Comparison of ENCODE assay signal across 1 cellular context in genomic region chr6:106141441-106142237, GRCh38.
TF ChIP-seq lines count a peak whose summit lies in the region.

No MANE protein-coding gene starts in this region.

TF ChIP-seq in GM12878, 131 proteins besides CTCF, POLR2A, EP300 and RAD21 (continued from another document and continues in another):
- TF ChIP-seq ZBTB11 (CRISPR knock-in tag; IDR thresholded peaks at IDR 0.05) (no peak), HSF1 (IDR thresholded peaks at IDR 0.05; ENCODE audit: low read depth, low read length) (no peak), TARDBP (IDR thresholded peaks at IDR 0.05; ENCODE audit: borderline replicate concordance) (no peak), POLR2AphosphoS5 (IDR thresholded peaks at IDR 0.05; ENCODE audit: low read length) (0 out of 2 replicates have a peak, but pooled peaks have one; percentile 25), ZNF207 (IDR thresholded peaks at IDR 0.05; ENCODE audit: borderline replicate concordance) (no peak), MEF2B (IDR thresholded peaks at IDR 0.05; ENCODE audit: partially characterized antibody, poor library complexity, severe bottlenecking) (peak; percentile 73), IKZF2 (IDR thresholded peaks at IDR 0.05) (peak; percentile 67 to 68; a peak in 3 of 4 replicates), NBN (IDR thresholded peaks at IDR 0.05) (peak; percentile 51; the same call in 1 of the 2 replicates), MYC (IDR thresholded peaks at IDR 0.05; ENCODE audit: insufficient read depth, insufficient read length, insufficient replicate concordance, low read length, severe bottlenecking) (no peak), RELA (IDR thresholded peaks at IDR 0.05; ENCODE audit: borderline replicate concordance, partially characterized antibody) (no peak), NFYA (IDR thresholded peaks at IDR 0.05; ENCODE audit: borderline replicate concordance, low read depth, low read length) (no peak), SPI1 (IDR thresholded peaks at IDR 0.05; ENCODE audit: borderline replicate concordance, insufficient read depth, low read depth, low read length) (peak; percentile 25; the same call in 1 of the 2 replicates), RB1 (IDR thresholded peaks at IDR 0.05; ENCODE audit: borderline replicate concordance) (no peak), BCL11A (IDR thresholded peaks at IDR 0.05; ENCODE audit: low read depth, low read length) (peak; percentile 55), SMARCA5 (IDR thresholded peaks at IDR 0.05) (0 out of 2 replicates have a peak, but pooled peaks have one; percentile 18), ZNF384 (IDR thresholded peaks at IDR 0.05; ENCODE audit: borderline replicate concordance, low read depth, low read length) (no peak), CEBPZ (IDR thresholded peaks at IDR 0.05; ENCODE audit: low read depth, low read length) (no peak), CHD1 (IDR thresholded peaks at IDR 0.05; ENCODE audit: low read depth, low read length) (no peak), RELB (IDR thresholded peaks at IDR 0.05; ENCODE audit: low read depth) (peak; percentile 45), BCL3 (IDR thresholded peaks at IDR 0.05; ENCODE audit: borderline replicate concordance, insufficient read depth, low read depth, low read length, poor library complexity, severe bottlenecking) (no peak), CBX5 (IDR thresholded peaks at IDR 0.05; ENCODE audit: low read depth) (0 out of 2 replicates have a peak, but pooled peaks have one; percentile 46), NR2C1 (IDR thresholded peaks at IDR 0.05) (peak; percentile 52; the same call in 1 of the 2 replicates), REST (IDR thresholded peaks at IDR 0.05; ENCODE audit: low read depth, low read length) (no peak), ZZZ3 (IDR thresholded peaks at IDR 0.05; ENCODE audit: control insufficient read depth, insufficient read length, low read depth) (no peak), KAT2A (conservative IDR thresholded peaks at IDR 0.05; ENCODE audit: control insufficient read depth, low read depth, low read length) (no peak), ESRRA (IDR thresholded peaks at IDR 0.05; ENCODE audit: low read length) (no peak), ZBTB4 (CRISPR knock-in tag; IDR thresholded peaks at IDR 0.05) (no peak), CHD4 (IDR thresholded peaks at IDR 0.05) (no peak), USF1 (IDR thresholded peaks at IDR 0.05; ENCODE audit: borderline replicate concordance, extremely low read length, insufficient read depth, low read depth, low read length) (peak; percentile 45), SREBF2 (IDR thresholded peaks at IDR 0.05; ENCODE audit: low read length) (no peak), HDAC2 (IDR thresholded peaks at IDR 0.05) (no peak), ZNF24 (IDR thresholded peaks at IDR 0.05) (no peak), NKRF (conservative IDR thresholded peaks at IDR 0.05) (no peak)
